ENCODE assay signal across 13 cellular contexts in genomic region chr2:43088148-43089073, GRCh38.
DNase-seq lines count a peak whose midpoint lies in the region; ATAC-seq, FAIRE-seq and TF ChIP-seq lines count a peak whose summit lies in the region.
"Had no signal": no experiment of that assay in that cellular context is flagged by ENCODE, and none has a peak within 500 bp of the region (broad histone marks: within the 10 kb centered on the region; RNA-seq: fewer than 3 reads in every experiment).

No MANE protein-coding gene starts in this region.

- TF ChIP-seq POLR2A in HepG2 (IDR thresholded peaks at IDR 0.05; ENCODE audit: insufficient read depth in 1 of 2, low read depth in 2 of 2, low read length in 2 of 2): no peak
- TF ChIP-seq POLR2A in right lobe of liver (IDR thresholded peaks at IDR 0.05): no peak
- TF ChIP-seq POLR2A in endothelial cell of umbilical vein (IDR thresholded peaks at IDR 0.05; ENCODE audit: low read depth, low read length): no peak

- no peak for TF ChIP-seq CTCF in HepG2 (CRISPR knock-in tag; IDR thresholded peaks at IDR 0.05)
- no peak for TF ChIP-seq CTCF in right lobe of liver (IDR thresholded peaks at IDR 0.05)
- no peak for TF ChIP-seq CTCF in endothelial cell of umbilical vein (IDR thresholded peaks at IDR 0.05; ENCODE audit: extremely low read depth in 1 of 2, insufficient read depth in 1 of 2, low read depth in 1 of 2, low read length in 2 of 2)
- TF ChIP-seq CTCF in nephron progenitor cell (IDR thresholded peaks at IDR 0.05): no peak

- no TSS peak for BruUV-seq in HepG2 (replicated peaks; lab: Mats Ljungman, UMichigan)
- no TSS peak for BruUV-seq in endothelial cell of umbilical vein (replicated peaks; lab: Mats Ljungman, UMichigan)

- H4K20me1 ChIP-seq in HepG2 (ENCODE audit: insufficient read depth, low read length): no peaks in the 10 kb centered on the region
- H4K20me1 ChIP-seq in endothelial cell of umbilical vein (replicated peaks; ENCODE audit: control insufficient read depth, extremely low read depth, insufficient read depth, low read length): no peaks in the 10 kb centered on the region

- peak overlapping the region; percentile 28; the same call in 1 of the 2 replicates for H3K9ac ChIP-seq in HepG2 (ENCODE audit: insufficient read depth, low read depth, low read length)
- no peak overlapping the region for H3K9ac ChIP-seq in endothelial cell of umbilical vein (replicated peaks; ENCODE audit: extremely low read depth, insufficient read depth, low read length)

- peaks cover 73% of the 10 kb centered on the region for H3K4me1 ChIP-seq in HepG2 (ENCODE audit: insufficient read depth, low read length)
- peaks cover 0 to 5% (median 0%) of the 10 kb centered on the region in 4 donors for H3K4me1 ChIP-seq in right lobe of liver
- peaks cover 29% of the 10 kb centered on the region for H3K4me1 ChIP-seq in endothelial cell of umbilical vein (ENCODE audit: control insufficient read depth, extremely low read depth, insufficient read depth, low read length)
- peaks cover 0 to 6% of the 10 kb centered on the region in 2 donors for H3K4me1 ChIP-seq in aorta (ENCODE audit: control insufficient read depth in 1 of 2, insufficient read depth in 2 of 2, low read length in 2 of 2)

- H3K36me3 ChIP-seq in HepG2 (replicated peaks in 1 of 2; ENCODE audit: control insufficient read depth in 1 of 2, insufficient read depth in 2 of 2, low read length in 2 of 2) (no peaks in the 10 kb centered on the region), right lobe of liver (no peaks in the 10 kb centered on the region), endothelial cell of umbilical vein (ENCODE audit: control insufficient read depth in 2 of 2, extremely low read depth in 1 of 2, insufficient read depth in 2 of 2, low read length in 2 of 2) (no peaks in the 10 kb centered on the region), aorta (ENCODE audit: control insufficient read depth in 1 of 2, insufficient read depth in 2 of 2, low read length in 1 of 2) (no peaks in the 10 kb centered on the region)
- H3K36me3 ChIP-seq: ovary, suprapubic skin had no signal

- dilution Hi-C loops in endothelial cell of umbilical vein (cut with MboI; ENCODE audit: extremely low pct_ligation_motif_present, low sequenced_read_pairs): no loop called here

- no peak overlapping the region for H2AFZ ChIP-seq in HepG2 (ENCODE audit: low read length)
- H2AFZ ChIP-seq in endothelial cell of umbilical vein (ENCODE audit: low read depth, low read length): no peak overlapping the region

- no peaks in the 10 kb centered on the region for H3K79me2 ChIP-seq in HepG2 (ENCODE audit: insufficient read depth, low read length)
- no peaks in the 10 kb centered on the region for H3K79me2 ChIP-seq in endothelial cell of umbilical vein (ENCODE audit: control insufficient read depth, insufficient read depth, low read length)

- peak; percentile 86 for ATAC-seq in HepG2
- ATAC-seq in right lobe of liver: no peak
- ATAC-seq in aorta (ENCODE audit: low FRiP score): no peak
- ATAC-seq: activated naive CD8-positive, alpha-beta T cell treated with anti-CD3 and anti-CD28 coated beads, Interleukin-2, amount 50 U/mL, for 24 hours had no signal

- peaks cover 4% of the 10 kb centered on the region for H3K27me3 Mint-ChIP-seq in nephron progenitor cell (ENCODE audit: low read depth, poor library complexity)
- H3K27me3 Mint-ChIP-seq: activated naive CD8-positive, alpha-beta T cell treated with anti-CD3 and anti-CD28 coated beads, Interleukin-2, amount 50 U/mL, for 24 hours had no signal

- POLR2A ChIA-PET in HepG2 (lab: Yijun Ruan, JAX) (interaction anchor here (0.6 to 1.6 kb wide), 15 partner anchors 9 to 508 kb away, joined by 3 to 7 read pairs (median 4); partner anchors contain the start of gene THADA), endothelial cell of umbilical vein (lab: Charles Lee) (no interaction called here)

- peak; percentile 95 for DNase-seq in HepG2 (ENCODE audit: low spot score)
- DNase-seq in right lobe of liver: no peak
- DNase-seq in endothelial cell of umbilical vein (ENCODE audit: low read depth, low spot score): no peak
- DNase-seq in nephron progenitor cell: no peak
- DNase-seq in aorta: peak; percentile 17 to 21
- DNase-seq in NOMO-1 treated with DMSO at 0.1 percent for 48 hours (lab: John Stamatoyannopoulos, UW; ENCODE audit: unreplicated experiment): no peak
- DNase-seq in SIG-M5 treated with dmso at 0.1 percent for 504 hours (lab: John Stamatoyannopoulos, UW; ENCODE audit: unreplicated experiment): no peak
- DNase-seq in globus pallidus (ENCODE audit: low spot score): no peak
- DNase-seq: activated naive CD8-positive, alpha-beta T cell treated with anti-CD3 and anti-CD28 coated beads, Interleukin-2, amount 50 U/mL, for 24 hours; DMS79; NCI-H446 had no signal

- H3K27ac Mint-ChIP-seq in nephron progenitor cell: peak overlapping the region; percentile 81
- H3K27ac Mint-ChIP-seq: activated naive CD8-positive, alpha-beta T cell treated with anti-CD3 and anti-CD28 coated beads, Interleukin-2, amount 50 U/mL, for 24 hours had no signal

- peak in 1 of 2 experiments; percentile 94; a peak in 2 of 4 replicates for TF ChIP-seq EP300 in HepG2 (IDR thresholded peaks at IDR 0.05; ENCODE audit: low read depth in 2 of 2, low read length in 2 of 2)
- peak; percentile 48; the same call in 1 of the 2 replicates for TF ChIP-seq EP300 in HepG2 (CRISPR knock-in tag; IDR thresholded peaks at IDR 0.05; ENCODE audit: borderline replicate concordance)

- peaks cover 53% of the 10 kb centered on the region for H3K4me1 Mint-ChIP-seq in nephron progenitor cell

- H3K9me3 Mint-ChIP-seq in nephron progenitor cell: peaks cover 35% of the 10 kb centered on the region

- in situ Hi-C loops in HepG2 (cut with HindIII; ENCODE audit: extremely low pct_ligation_motif_present, low pct_unique_long_range_greater_than_20kb): no loop called here

- no peak for TF ChIP-seq RAD21 in HepG2 (CRISPR knock-in tag; IDR thresholded peaks at IDR 0.05)

- H3K27me3 ChIP-seq in HepG2 (ENCODE audit: control insufficient read depth in 1 of 2, insufficient read depth in 2 of 2, low read length in 2 of 2): no peaks in the 10 kb centered on the region
- no peaks in the 10 kb centered on the region for H3K27me3 ChIP-seq in right lobe of liver
- no peaks in the 10 kb centered on the region for H3K27me3 ChIP-seq in endothelial cell of umbilical vein (ENCODE audit: control insufficient read depth in 2 of 2, insufficient read depth in 2 of 2, low read length in 2 of 2)
- H3K27me3 ChIP-seq in aorta (ENCODE audit: control insufficient read depth in 1 of 2, insufficient read depth in 2 of 2, low read length in 1 of 2): no peaks in the 10 kb centered on the region
- H3K27me3 ChIP-seq: ovary, suprapubic skin had no signal

- H3K4me3 ChIP-seq in HepG2 (replicated peaks in 1 of 3; ENCODE audit: insufficient read depth in 1 of 3, low read depth in 2 of 3, low read length in 3 of 3) (no peak overlapping the region; a peak in 1 of 6 replicates), right lobe of liver (no peak overlapping the region), endothelial cell of umbilical vein (replicated peaks in 1 of 3; ENCODE audit: insufficient read depth in 1 of 3, low read depth in 1 of 3, low read length in 3 of 3) (no peak overlapping the region), aorta (ENCODE audit: low read length in 2 of 2) (no peak overlapping the region)
- H3K4me3 ChIP-seq: ovary, suprapubic skin had no signal

- H3K4me2 ChIP-seq in HepG2 (ENCODE audit: low read depth, low read length): peak overlapping the region; percentile 30
- H3K4me2 ChIP-seq in endothelial cell of umbilical vein (ENCODE audit: insufficient read depth, low read length): no peak overlapping the region

- 19% methylated on average over 3 of the region's 3 CpGs for WGBS in HepG2 (ENCODE audit: low lambda C conversion rate)
- 88% methylated on average over 1 of the region's 3 CpGs for WGBS in right lobe of liver (ENCODE audit: insufficient coverage, low coverage, low lambda C conversion rate, missing lambda C conversion rate)
- 94 to 95% methylated on average over 3 of the region's 3 CpGs for WGBS in aorta, 2 donors

- H3K36me3 Mint-ChIP-seq in nephron progenitor cell (ENCODE audit: low read depth): peaks cover 22% of the 10 kb centered on the region

- CTCF ChIA-PET in HepG2 (lab: Yijun Ruan, JAX; ENCODE audit: low intra/inter-chr PET ratio, low total read pairs) (no interaction called here), endothelial cell of umbilical vein (lab: Charles Lee) (interaction anchor here (1.4 to 2.0 kb wide), 4 partner anchors 13 to 114 kb away, joined by 4 to 6 read pairs (median 6); no protein-coding TSS in a partner anchor)

- H3K9me1 ChIP-seq in endothelial cell of umbilical vein (replicated peaks; ENCODE audit: control insufficient read depth, extremely low read depth, insufficient read depth, low read length): no peaks in the 10 kb centered on the region

- intact Hi-C loops in HepG2 (cut with micrococcal nuclease; ENCODE audit: unreplicated experiment): loop anchor here (2.0 to 5.0 kb wide), 2 partner anchors 14 to 111 kb away; no protein-coding TSS in a partner anchor
- intact Hi-C loops in right lobe of liver (cut with DNase I): no loop called here
- intact Hi-C loops in endothelial cell of umbilical vein (cut with micrococcal nuclease): no loop called here
- intact Hi-C loops in aorta (cut with DNase I): loop anchor here (5.0 kb wide), 2 partner anchors 46 to 129 kb away; no protein-coding TSS in a partner anchor

- FAIRE-seq in HepG2 (lab: Jason Lieb, UNC): peak; percentile 80
- FAIRE-seq in endothelial cell of umbilical vein (lab: Jason Lieb, UNC): peak; percentile 53

- H3K27ac ChIP-seq in HepG2 (ENCODE audit: extremely low read length, insufficient read depth, low read length) (peak overlapping the region; percentile 81), right lobe of liver (no peak overlapping the region), endothelial cell of umbilical vein (ENCODE audit: insufficient read depth, low read depth, low read length) (no peak overlapping the region), aorta (ENCODE audit: low read depth in 1 of 2, low read length in 2 of 2) (peak overlapping the region in 1 of 2 donors; percentile 99)
- H3K27ac ChIP-seq: ovary had no signal

- H3K4me3 Mint-ChIP-seq in nephron progenitor cell: no peak overlapping the region
- H3K4me3 Mint-ChIP-seq: activated naive CD8-positive, alpha-beta T cell treated with anti-CD3 and anti-CD28 coated beads, Interleukin-2, amount 50 U/mL, for 24 hours had no signal

- H3K9me3 ChIP-seq in HepG2 (ENCODE audit: low read length): peaks cover 8% of the 10 kb centered on the region
- H3K9me3 ChIP-seq in right lobe of liver: no peaks in the 10 kb centered on the region
- no peaks in the 10 kb centered on the region for H3K9me3 ChIP-seq in endothelial cell of umbilical vein (replicated peaks; ENCODE audit: control insufficient read depth, insufficient read depth, low read length)
- H3K9me3 ChIP-seq in aorta (ENCODE audit: control insufficient read depth, low read length): no peaks in the 10 kb centered on the region
- H3K9me3 ChIP-seq: ovary had no signal

TF ChIP-seq in HepG2, 621 proteins besides CTCF, POLR2A, EP300 and RAD21 (continues in another document):
- TF ChIP-seq NCOA1 (CRISPR knock-in tag; IDR thresholded peaks at IDR 0.05): no peak
- TF ChIP-seq ZMYM4 (CRISPR knock-in tag; IDR thresholded peaks at IDR 0.05): no peak

TF ChIP-seq in endothelial cell of umbilical vein, 7 proteins besides CTCF, POLR2A, EP300 and RAD21 (continues in another document):
- TF ChIP-seq MYC (IDR thresholded peaks at IDR 0.05; ENCODE audit: low read depth, low read length) (no peak), EZH2 (IDR thresholded peaks at IDR 0.05; ENCODE audit: borderline replicate concordance, low read depth, low read length, severe bottlenecking) (no peak)

Comparison
In these comparisons a context has a peak if more than half of its experiments do, and no peak if none do; other contexts are left out.
1. DNase-seq: peak in HepG2 (single experiment) and aorta (2 of 2); none in right lobe of liver (0 of 3), endothelial cell of umbilical vein (single experiment), nephron progenitor cell (single experiment), NOMO-1 treated with DMSO at 0.1 percent for 48 hours (single experiment), SIG-M5 treated with dmso at 0.1 percent for 504 hours (single experiment) and globus pallidus (single experiment).
2. intact Hi-C loops: an anchor here in HepG2 (2.0 to 5.0 kb wide) and aorta (5.0 kb wide); none called in right lobe of liver and endothelial cell of umbilical vein.